Comparison of ENCODE assay signal across 19 cellular contexts in genomic region chr14:67429651-67430205, GRCh38. TPM values are rescaled to one million over a fixed set of nuclear protein-coding genes. Genes with fewer than 3 reads are reported as not detected.
DNase-seq lines count a peak whose midpoint lies in the region; ATAC-seq, FAIRE-seq and TF ChIP-seq lines count a peak whose summit lies in the region.
"Had no signal": no experiment of that assay in that cellular context is flagged by ENCODE, and none has a peak within 500 bp of the region (broad histone marks: within the 10 kb centered on the region; RNA-seq: fewer than 3 reads in every experiment).

No MANE protein-coding gene starts in this region.

- H4K20me1 ChIP-seq in K562 (replicated peaks; ENCODE audit: control insufficient read depth, insufficient read depth, low read length), result no peaks in the 10 kb centered on the region
- H4K20me1 ChIP-seq: BLaER1 had no signal

- no peak for TF ChIP-seq EP300 in K562 (IDR thresholded peaks at IDR 0.05; ENCODE audit: low read length)
- TF ChIP-seq EP300 in stomach (IDR thresholded peaks at IDR 0.05), result no peak

- in situ Hi-C loops in K562 (cut with MboI), result loop anchor here (10.0 kb wide), 2 partner anchors 145 to 275 kb away; partner anchors contain the start of gene RDH12

- TF ChIP-seq RAD21 in K562 (CRISPR knock-in tag; conservative IDR thresholded peaks at IDR 0.05 in 1 of 2, IDR thresholded peaks at IDR 0.05 in 1 of 2), result no peak

- H3K36me3 ChIP-seq in K562 (ENCODE audit: control insufficient read depth, insufficient read depth, low read length), result no peaks in the 10 kb centered on the region
- no peaks in the 10 kb centered on the region for H3K36me3 ChIP-seq in stomach
- H3K36me3 ChIP-seq: BLaER1 had no signal

- CTCF ChIA-PET in K562 (lab: Yijun Ruan, JAX; ENCODE audit: low intra/inter-chr PET ratio) (no interaction called here), HEK293T (lab: Yijun Ruan, JAX) (interaction anchor here (0.6 to 0.9 kb wide), 2 partner anchors 18 to 97 kb away, joined by 4 read pairs; no protein-coding TSS in a partner anchor)

- no peak for TF ChIP-seq POLR2A in K562 (conservative IDR thresholded peaks at IDR 0.05)
- TF ChIP-seq POLR2A in stomach (IDR thresholded peaks at IDR 0.05), result no peak

- no peak overlapping the region for H3K4me2 ChIP-seq in K562 (ENCODE audit: insufficient read depth, low read length)

- H3K9ac ChIP-seq in K562 (ENCODE audit: insufficient read depth in 1 of 2, low read depth in 2 of 2, low read length in 2 of 2), result no peak overlapping the region
- H3K9ac ChIP-seq: BLaER1 had no signal

- 54% methylated on average over 9 of the region's 9 CpGs for WGBS in K562 (ENCODE audit: insufficient coverage, low coverage, missing lambda C conversion rate)
- 65 to 71% (median 69%) methylated on average over 9 of the region's 9 CpGs for WGBS in stomach, 5 donors

- H3K4me3 ChIP-seq in K562 (no peak overlapping the region), stomach (no peak overlapping the region)
- H3K4me3 ChIP-seq: BLaER1 had no signal

- FAIRE-seq in K562 (lab: Jason Lieb, UNC), result no peak
- FAIRE-seq: GM12892 had no signal

- POLR2A ChIA-PET in K562 (lab: Yijun Ruan, JAX) (no interaction called here), HEK293T (lab: Yijun Ruan, JAX) (no interaction called here)

- H3K9me3 ChIP-seq in K562 (replicated peaks; ENCODE audit: control insufficient read depth, insufficient read depth, low read depth, low read length) (no peaks in the 10 kb centered on the region), stomach (no peaks in the 10 kb centered on the region)
- H3K9me3 ChIP-seq: BLaER1 had no signal

- H3K79me2 ChIP-seq in K562 (ENCODE audit: control insufficient read depth, insufficient read depth, low read length), result no peaks in the 10 kb centered on the region

- no TSS peak for BruUV-seq in K562 (replicated peaks; lab: Mats Ljungman, UMichigan)

- no peak for TF ChIP-seq CTCF in K562 (IDR thresholded peaks at IDR 0.05 in 2 of 3, conservative IDR thresholded peaks at IDR 0.05 in 1 of 3; ENCODE audit: insufficient read depth in 2 of 3, low read depth in 1 of 3, low read length in 3 of 3)
- no peak for TF ChIP-seq CTCF in stomach (IDR thresholded peaks at IDR 0.05)

- ATAC-seq in K562 (no peak), GM18502 (IDR thresholded peaks at IDR 0.05; ENCODE audit: poor library complexity, unreplicated experiment) (no peak)
- ATAC-seq: T-helper 17 cell had no signal

- H3K4me1 ChIP-seq in K562 (replicated peaks in 1 of 2; ENCODE audit: control insufficient read depth in 2 of 2, insufficient read depth in 2 of 2, low read length in 2 of 2) (peaks cover 12 to 28% of the 10 kb centered on the region in 2 experiments; a peak in 4 of 5 replicates), stomach (peaks cover 4 to 25% (median 19%) of the 10 kb centered on the region in 4 donors)

- intact Hi-C loops in K562 (cut with micrococcal nuclease) (loop anchor here (5.0 kb wide), 2 partner anchors 88 to 273 kb away; partner anchors contain the start of gene RDH12), posterior vena cava (cut with DNase I) (loop anchor here (5.0 kb wide), 3 partner anchors 138 to 1413 kb away; no protein-coding TSS in a partner anchor), stomach (cut with DNase I; ENCODE audit: low total_unique reads) (loop anchor here (5.0 kb wide), 1 partner anchor 138 kb away; no protein-coding TSS in a partner anchor)

- H3K27ac ChIP-seq in K562 (ENCODE audit: extremely low read depth, low read depth, low read length) (no peak overlapping the region), stomach (no peak overlapping the region)
- H3K27ac ChIP-seq: BLaER1 had no signal

- DNase-seq in GM03348 (ENCODE audit: low spot score) (peak; percentile 40), NCI-H2171 treated with DMSO at 0.1 percent for 48 hours (lab: John Stamatoyannopoulos, UW) (peak; percentile 79), K562 (ENCODE audit: extremely low read depth in 1 of 4, low spot score in 3 of 4) (no peak), posterior vena cava (ENCODE audit: low spot score) (peak; percentile 7), HEK293T (ENCODE audit: extremely low spot score) (no peak), stomach (no peak)
- DNase-seq in activated CD4-positive, alpha-beta T cell treated with anti-CD3 and anti-CD28 coated beads, Interleukin-2, amount 50 U/mL, for 4 hours, result no peak
- DNase-seq: CD8-positive, alpha-beta memory T cell; DMS53; NCI-H146; NCI-H2107; NCI-H748 treated with DMSO at 0.1 percent for 48 hours; SHP77 treated with DMSO at 0.1 percent for 48 hours; T-helper 17 cell had no signal

- H3K9me1 ChIP-seq in K562 (ENCODE audit: control insufficient read depth, insufficient read depth, low read length), result no peaks in the 10 kb centered on the region

- H3K27me3 ChIP-seq in K562 (ENCODE audit: control insufficient read depth in 2 of 2, insufficient read depth in 2 of 2, low read length in 2 of 2) (peaks cover 2 to 5% of the 10 kb centered on the region in 2 experiments; a peak in 2 of 5 replicates), stomach (peaks cover 0 to 23% (median 0%) of the 10 kb centered on the region in 3 donors)
- H3K27me3 ChIP-seq: BLaER1 had no signal

- H2AFZ ChIP-seq in K562 (ENCODE audit: low read depth, low read length), result no peak overlapping the region

TF ChIP-seq in K562, 482 proteins besides CTCF, POLR2A, EP300 and RAD21 (continues in another document):
- TF ChIP-seq ASH1L (IDR thresholded peaks at IDR 0.05; ENCODE audit: borderline replicate concordance, low read depth, partially characterized antibody) (no peak), SREBF2 (CRISPR knock-in tag; IDR thresholded peaks at IDR 0.05) (no peak), CEBPB (tag; IDR thresholded peaks at IDR 0.05) (peak; percentile 39)

TF ChIP-seq in HEK293T, 16 proteins besides CTCF, POLR2A, EP300 and RAD21 (continues in another document):
- no peak for TF ChIP-seq L3MBTL2 (conservative IDR thresholded peaks at IDR 0.05)
- no peak for TF ChIP-seq FOXM1 (IDR thresholded peaks at IDR 0.05; ENCODE audit: borderline replicate concordance)
- TF ChIP-seq SP1 (IDR thresholded peaks at IDR 0.05), result no peak
- no peak for TF ChIP-seq BHLHE40 (IDR thresholded peaks at IDR 0.05; ENCODE audit: borderline replicate concordance)
- TF ChIP-seq ELF4 (IDR thresholded peaks at IDR 0.05), result no peak
- no peak for TF ChIP-seq PKNOX1 (IDR thresholded peaks at IDR 0.05)
- no peak for TF ChIP-seq CTBP1 (IDR thresholded peaks at IDR 0.05; ENCODE audit: borderline replicate concordance)
- no peak for TF ChIP-seq ZNF384 (IDR thresholded peaks at IDR 0.05)
- no peak for TF ChIP-seq FOXK2 (IDR thresholded peaks at IDR 0.05)

RNA-seq across cellular contexts. Expression of gene PLEK2, which starts 17.8 kb away (rescaled TPM):
- total RNA-seq in K562 (2011; cell fraction: chromatin; rRNA removed; ENCODE audit: low replicate concordance), result not detected in 2 replicates
- total RNA-seq in K562 (2011; cell fraction: nucleolus; rRNA removed), result not detected in 2 replicates
- total RNA-seq in K562 (2011; cell fraction: nucleoplasm; rRNA removed), result not detected in 2 replicates
- total RNA-seq in K562 (2014; rRNA removed), result not detected in 2 replicates
- total RNA-seq in K562 (2014; rRNA removed; fragmentation: Illumina TruSeq; extraction: Trizol), result not detected in 2 replicates
- not detected in 2 replicates for total RNA-seq in K562 (2015; rRNA removed; fragmentation: Illumina TruSeq; extraction: Trizol)
- total RNA-seq in K562 (2021), result not detected in 2 replicates
- not detected in 2 replicates for polyA plus RNA-seq in K562 (2011; rRNA removed)
- not detected in 2 replicates for polyA plus RNA-seq in K562 (2011; cell fraction: cytosol; rRNA removed)
- not detected in 2 replicates for polyA plus RNA-seq in K562 (2011; cell fraction: nucleus; rRNA removed)
- not detected in 2 replicates for polyA plus RNA-seq in K562 (2012)
- not detected in 2 replicates for polyA plus RNA-seq in K562 (2014; fragmentation: Illumina TruSeq; extraction: Trizol)
- not detected for polyA plus RNA-seq in K562 (2014; fragmentation: Nextera tagmentation; extraction: Ambion mirVana)
- polyA plus RNA-seq in K562 (2014; rRNA removed), result not detected in 2 replicates
- not detected in 2 replicates for polyA minus RNA-seq in K562 (2011; rRNA and poly(A)+ RNA removed)
- 2.3 TPM in 1 of 2 replicates, not detected in the other for polyA minus RNA-seq in K562 (2011; cell fraction: cytosol; rRNA and poly(A)+ RNA removed)
- polyA minus RNA-seq in K562 (2011; cell fraction: nucleus; rRNA and poly(A)+ RNA removed), result not detected in 2 replicates
- 1 to 10 TPM; 1.2 to 2.0 TPM for total RNA-seq in posterior vena cava
- 100 to 1,000 TPM in 1 of 5 donors, 10 to 100 TPM in 2, 1 to 10 TPM in 1, not detected in 1; 6.5 to 203 (median 26.5) TPM for total RNA-seq in stomach
- 10 to 100 TPM; 13.5 to 39.0 (median 20.0) TPM for polyA plus RNA-seq in stomach
- total RNA-seq: H4 had no signal
- polyA plus RNA-seq: IgD-negative memory B cell had no signal

RNA-seq across cellular contexts. Expression of gene TMEM229B, which starts 58.8 kb away (rescaled TPM):
- total RNA-seq in K562 (2011; cell fraction: chromatin; rRNA removed; ENCODE audit: low replicate concordance), result not detected in 2 replicates
- total RNA-seq in K562 (2011; cell fraction: nucleolus; rRNA removed), result not detected in 2 replicates
- total RNA-seq in K562 (2011; cell fraction: nucleoplasm; rRNA removed), result not detected in 2 replicates
- total RNA-seq in K562 (2014; rRNA removed), result not detected in 2 replicates
- total RNA-seq in K562 (2014; rRNA removed; fragmentation: Illumina TruSeq; extraction: Trizol), result not detected in 2 replicates
- not detected in 2 replicates for total RNA-seq in K562 (2015; rRNA removed; fragmentation: Illumina TruSeq; extraction: Trizol)
- 0.11 TPM in 1 of 2 replicates, not detected in the other for total RNA-seq in K562 (2021)
- polyA plus RNA-seq in K562 (2011; rRNA removed), result not detected in 2 replicates
- 0.34 TPM in 1 of 2 replicates, not detected in the other for polyA plus RNA-seq in K562 (2011; cell fraction: cytosol; rRNA removed)
- polyA plus RNA-seq in K562 (2011; cell fraction: nucleus; rRNA removed), result 0.03 TPM in 1 of 2 replicates, not detected in the other
- 0.01 and 0.15 TPM in 2 replicates for polyA plus RNA-seq in K562 (2012)
- not detected in 2 replicates for polyA plus RNA-seq in K562 (2014; fragmentation: Illumina TruSeq; extraction: Trizol)
- polyA plus RNA-seq in K562 (2014; fragmentation: Nextera tagmentation; extraction: Ambion mirVana), result not detected
- not detected in 2 replicates for polyA plus RNA-seq in K562 (2014; rRNA removed)
- not detected in 2 replicates for polyA minus RNA-seq in K562 (2011; rRNA and poly(A)+ RNA removed)
- not detected in 2 replicates for polyA minus RNA-seq in K562 (2011; cell fraction: cytosol; rRNA and poly(A)+ RNA removed)
- polyA minus RNA-seq in K562 (2011; cell fraction: nucleus; rRNA and poly(A)+ RNA removed), result 0.13 TPM in 1 of 2 replicates, not detected in the other
- total RNA-seq in posterior vena cava, result 1 to 10 TPM; 1.7 to 4.4 TPM
- total RNA-seq in stomach, result 10 to 100 TPM in 1 of 5 donors, 1 to 10 TPM in 2, under 1 TPM in 1, not detected in 1; 0.14 to 15.6 (median 2.2) TPM
- 1 to 10 TPM in 1 of 3 donors, under 1 TPM in 2; 0.55 to 1.4 (median 0.76) TPM for polyA plus RNA-seq in stomach

Comparison
In these comparisons a context has a peak if more than half of its experiments do, and no peak if none do; other contexts are left out.
1. DNase-seq: peak in GM03348 (single experiment), NCI-H2171 treated with DMSO at 0.1 percent for 48 hours (single experiment) and posterior vena cava (single experiment); none in K562 (0 of 4), HEK293T (single experiment), stomach (single experiment) and activated CD4-positive, alpha-beta T cell treated with anti-CD3 and anti-CD28 coated beads, Interleukin-2, amount 50 U/mL, for 4 hours (0 of 2).